Comparison of ENCODE assay signal across 16 cellular contexts in genomic region chr9:6869081-6869948, GRCh38.
DNase-seq lines count a peak whose midpoint lies in the region; ATAC-seq and TF ChIP-seq lines count a peak whose summit lies in the region.
"Had no signal": no experiment of that assay in that cellular context is flagged by ENCODE, and none has a peak within 500 bp of the region (broad histone marks: within the 10 kb centered on the region; RNA-seq: fewer than 3 reads in every experiment).

No MANE protein-coding gene starts in this region.

- peak; percentile 76 for ATAC-seq in Right ventricle myocardium inferior
- ATAC-seq: esophagus mucosa had no signal

- CTCF ChIA-PET in SK-N-SH (lab: Yijun Ruan, JAX), result interaction anchor here (0.9 to 1.6 kb wide), 3 partner anchors 22 to 184 kb away, joined by 3 to 6 read pairs (median 3); no protein-coding TSS in a partner anchor

- H3K9ac ChIP-seq in SK-N-SH, result no peak overlapping the region
- H3K9ac ChIP-seq in endodermal cell (ENCODE audit: extremely low read depth, low read length, poor library complexity, severe bottlenecking), result no peak overlapping the region

- peaks cover 34% of the 10 kb centered on the region for H3K4me1 Mint-ChIP-seq in endodermal cell
- H3K4me1 Mint-ChIP-seq in osteocyte (ENCODE audit: unreplicated experiment), result peaks cover 9% of the 10 kb centered on the region

- no peaks in the 10 kb centered on the region for H3K27me3 Mint-ChIP-seq in endodermal cell (ENCODE audit: insufficient read depth)
- H3K27me3 Mint-ChIP-seq in osteocyte (ENCODE audit: unreplicated experiment), result no peaks in the 10 kb centered on the region
- H3K27me3 Mint-ChIP-seq: stimulated activated naive B cell treated with anti-CD40 and anti-IgM and Interleukin-4, amounts not matched to agents 10 μg/mL and 1 μg/mL and 100 μg/mL, for 72 hours had no signal

- no peak for TF ChIP-seq RAD21 in SK-N-SH (IDR thresholded peaks at IDR 0.05; ENCODE audit: low read length)

- H3K36me3 Mint-ChIP-seq in endodermal cell (ENCODE audit: low read depth) (peaks cover 13% of the 10 kb centered on the region), osteocyte (ENCODE audit: unreplicated experiment) (peaks cover 8% of the 10 kb centered on the region)

- H3K27me3 ChIP-seq in right atrium auricular region, result no peaks in the 10 kb centered on the region
- no peaks in the 10 kb centered on the region for H3K27me3 ChIP-seq in SK-N-SH (ENCODE audit: insufficient read depth)
- no peaks in the 10 kb centered on the region for H3K27me3 ChIP-seq in endodermal cell (ENCODE audit: control insufficient read depth, insufficient read depth, low read length, poor library complexity, severe bottlenecking)
- no peaks in the 10 kb centered on the region for H3K27me3 ChIP-seq in suprapubic skin
- H3K27me3 ChIP-seq: vagina had no signal

- H3K27ac Mint-ChIP-seq in endodermal cell, result peak overlapping the region; percentile 40
- H3K27ac Mint-ChIP-seq in osteocyte (ENCODE audit: unreplicated experiment), result peak overlapping the region; percentile 81
- H3K27ac Mint-ChIP-seq: stimulated activated naive B cell treated with anti-CD40 and anti-IgM and Interleukin-4, amounts not matched to agents 10 μg/mL and 1 μg/mL and 100 μg/mL, for 72 hours had no signal

- H3K79me2 ChIP-seq in SK-N-SH (ENCODE audit: insufficient read depth), result no peaks in the 10 kb centered on the region

- H3K27ac ChIP-seq in right atrium auricular region, result no peak overlapping the region
- H3K27ac ChIP-seq in SK-N-SH (ENCODE audit: low read depth in 2 of 2, low read length in 1 of 2), result peak overlapping the region in 1 of 2 experiments; percentile 93; a peak in 2 of 4 replicates
- H3K27ac ChIP-seq in endodermal cell (ENCODE audit: low read depth, low read length), result no peak overlapping the region
- H3K27ac ChIP-seq in suprapubic skin, result no peak overlapping the region
- H3K27ac ChIP-seq: vagina, VCaP had no signal

- H3K4me1 ChIP-seq in right atrium auricular region, result peaks cover 0 to 14% of the 10 kb centered on the region in 2 donors
- peaks cover 0 to 29% of the 10 kb centered on the region in 2 experiments; a peak in 2 of 4 replicates for H3K4me1 ChIP-seq in SK-N-SH (ENCODE audit: control insufficient read depth in 1 of 2, insufficient read depth in 2 of 2, low read depth in 1 of 2, low read length in 1 of 2)
- H3K4me1 ChIP-seq in endodermal cell (ENCODE audit: control insufficient read depth, insufficient read depth, low read length), result peaks cover 11% of the 10 kb centered on the region
- H3K4me1 ChIP-seq in suprapubic skin, result no peaks in the 10 kb centered on the region
- H3K4me1 ChIP-seq: vagina had no signal

- H3K36me3 ChIP-seq in right atrium auricular region (no peaks in the 10 kb centered on the region), SK-N-SH (replicated peaks in 1 of 2; ENCODE audit: control insufficient read depth in 1 of 2, insufficient read depth in 2 of 2, low read length in 1 of 2) (no peaks in the 10 kb centered on the region), endodermal cell (ENCODE audit: control insufficient read depth, insufficient read depth, low read length) (peaks cover 9% of the 10 kb centered on the region), suprapubic skin (no peaks in the 10 kb centered on the region)
- H3K36me3 ChIP-seq: vagina had no signal

- POLR2A ChIA-PET in SK-N-SH (lab: Yijun Ruan, JAX), result interaction anchor here (0.9 kb wide), 1 partner anchor 40 kb away, joined by 4 read pairs; no protein-coding TSS in a partner anchor

- no peak overlapping the region for H2AFZ ChIP-seq in SK-N-SH (ENCODE audit: low read depth)

- H3K4me3 ChIP-seq in right atrium auricular region (no peak overlapping the region), SK-N-SH (ENCODE audit: low read depth in 2 of 2, low read length in 1 of 2) (no peak overlapping the region), endodermal cell (ENCODE audit: low read length) (no peak overlapping the region), suprapubic skin (no peak overlapping the region)
- H3K4me3 ChIP-seq: vagina had no signal

- TF ChIP-seq CTCF in right atrium auricular region (IDR thresholded peaks at IDR 0.05), result no peak
- no peak for TF ChIP-seq CTCF in SK-N-SH (IDR thresholded peaks at IDR 0.05)
- TF ChIP-seq CTCF in endodermal cell (conservative IDR thresholded peaks at IDR 0.05), result no peak
- TF ChIP-seq CTCF in osteocyte (IDR thresholded peaks at IDR 0.05), result no peak
- no peak for TF ChIP-seq CTCF in suprapubic skin (IDR thresholded peaks at IDR 0.05)

- H3F3A ChIP-seq in SK-N-SH (replicated peaks; ENCODE audit: insufficient read depth), result no peaks in the 10 kb centered on the region

- intact Hi-C loops in Right ventricle myocardium inferior (cut with DNase I), result no loop called here

- TF ChIP-seq POLR2A in suprapubic skin (IDR thresholded peaks at IDR 0.05), result no peak

- no peak overlapping the region for H3K4me3 Mint-ChIP-seq in endodermal cell
- no peak overlapping the region for H3K4me3 Mint-ChIP-seq in osteocyte (ENCODE audit: unreplicated experiment)
- H3K4me3 Mint-ChIP-seq: stimulated activated naive B cell treated with anti-CD40 and anti-IgM and Interleukin-4, amounts not matched to agents 10 μg/mL and 1 μg/mL and 100 μg/mL, for 72 hours had no signal

- H3K9me2 ChIP-seq in SK-N-SH, result no peaks in the 10 kb centered on the region

- WGBS in SK-N-SH (ENCODE audit: low lambda C conversion rate), result 66% methylated on average over 4 of the region's 5 CpGs
- 50 to 86% methylated on average over 1 to 5 of the region's 5 CpGs for WGBS in endodermal cell (ENCODE audit: insufficient coverage in 1 of 2, insufficient read length in 1 of 2), 2 experiments
- WGBS in suprapubic skin, result 83% methylated on average over 5 of the region's 5 CpGs

- H3K9me3 Mint-ChIP-seq in endodermal cell (peaks cover 9% of the 10 kb centered on the region), osteocyte (ENCODE audit: unreplicated experiment) (peaks cover 5% of the 10 kb centered on the region)

- H4K20me1 ChIP-seq in SK-N-SH (ENCODE audit: insufficient read depth), result no peaks in the 10 kb centered on the region

- peaks cover 0 to 4% of the 10 kb centered on the region in 2 donors for H3K9me3 ChIP-seq in right atrium auricular region
- no peaks in the 10 kb centered on the region; the same call in 1 of the 2 replicates for H3K9me3 ChIP-seq in SK-N-SH
- peaks cover 4% of the 10 kb centered on the region for H3K9me3 ChIP-seq in endodermal cell (ENCODE audit: control insufficient read depth, low read length)
- H3K9me3 ChIP-seq in suprapubic skin, result peaks cover 4% of the 10 kb centered on the region
- H3K9me3 ChIP-seq: vagina had no signal

- TF ChIP-seq EP300 in SK-N-SH (IDR thresholded peaks at IDR 0.05; ENCODE audit: borderline replicate concordance in 1 of 2, low read depth in 1 of 2, low read length in 1 of 2) (peak in 1 of 2 experiments; percentile 63; a peak in 1 of 4 replicates), suprapubic skin (IDR thresholded peaks at IDR 0.05) (no peak)

- peak; percentile 34 for DNase-seq in Right ventricle myocardium inferior (ENCODE audit: missing footprints)
- no peak for DNase-seq in right atrium auricular region (ENCODE audit: low spot score)
- peak; percentile 57 for DNase-seq in SK-N-SH
- DNase-seq in endodermal cell, result peak; percentile 60
- DNase-seq in osteocyte (ENCODE audit: extremely low spot score, unreplicated experiment), result no peak
- no peak for DNase-seq in stimulated activated naive CD4-positive, alpha-beta T cell (lab: John Stamatoyannopoulos, UW)
- DNase-seq in activated CD4-positive, alpha-beta T cell treated with anti-CD3 and anti-CD28 coated beads for 1 hour, result no peak
- DNase-seq in suprapubic skin (ENCODE audit: low spot score in 2 of 2), result no peak
- DNase-seq: ACHN; activated naive CD4-positive, alpha-beta T cell treated with Interleukin-2 at 50 U/mL for 16 hours; NCI-H1048; OCI-M1; stimulated activated naive B cell treated with anti-CD40 and anti-IgM and Interleukin-4, amounts not matched to agents 10 μg/mL and 1 μg/mL and 100 μg/mL, for 72 hours had no signal

- no peak overlapping the region for H3K4me2 ChIP-seq in SK-N-SH

TF ChIP-seq in SK-N-SH, 30 proteins besides CTCF, POLR2A, EP300 and RAD21 (continues in another document):
- TF ChIP-seq RCOR1 (IDR thresholded peaks at IDR 0.05; ENCODE audit: low read length) (peak; percentile 36; the same call in 1 of the 2 replicates), PBX3 (IDR thresholded peaks at IDR 0.05) (peak; percentile 53), SIN3A (IDR thresholded peaks at IDR 0.05; ENCODE audit: borderline replicate concordance, low read depth, low read length) (no peak), GATA2 (CRISPR knock-in tag; IDR thresholded peaks at IDR 0.05) (no peak), FOXM1 (IDR thresholded peaks at IDR 0.05; ENCODE audit: low read depth) (no peak), USF2 (IDR thresholded peaks at IDR 0.05; ENCODE audit: borderline replicate concordance, low read depth, low read length) (no peak), TCF12 (IDR thresholded peaks at IDR 0.05) (peak; percentile 84), FOSL2 (IDR thresholded peaks at IDR 0.05; ENCODE audit: borderline replicate concordance, low read depth) (no peak), CHD2 (IDR thresholded peaks at IDR 0.05; ENCODE audit: low read length, partially characterized antibody) (no peak), TAF1 (IDR thresholded peaks at IDR 0.05; ENCODE audit: borderline replicate concordance, low read depth, low read length) (no peak), POLR2AphosphoS5 (IDR thresholded peaks at IDR 0.05; ENCODE audit: low read depth, low read length) (peak; percentile 15; the same call in 1 of the 2 replicates)

Comparison
In these comparisons a context has a peak if more than half of its experiments do, and no peak if none do; other contexts are left out.
1. DNase-seq: peak in Right ventricle myocardium inferior (single experiment), SK-N-SH (single experiment) and endodermal cell (single experiment); none in right atrium auricular region (single experiment), osteocyte (single experiment), stimulated activated naive CD4-positive, alpha-beta T cell (0 of 6), activated CD4-positive, alpha-beta T cell treated with anti-CD3 and anti-CD28 coated beads for 1 hour (single experiment) and suprapubic skin (0 of 2).